26 cellular contexts compared by ENCODE assay signal in genomic region chr12:131437706-131438210, GRCh38.
"Had no signal": no experiment of that assay in that cellular context is flagged by ENCODE, and none has a peak within 500 bp of the region (broad histone marks: within the 10 kb centered on the region; RNA-seq: fewer than 3 reads in every experiment).

No MANE protein-coding gene starts in this region.

- H3K9me3 Mint-ChIP-seq: activated CD4-positive, alpha-beta memory T cell treated with anti-CD3 and anti-CD28 coated beads for 36 hours; activated CD4-positive, alpha-beta T cell treated with anti-CD3 and anti-CD28 coated beads, Interleukin-2, amount 10 ng/mL, durations not matched to agents 7 days and 5 days; activated naive CD4-positive, alpha-beta T cell treated with anti-CD3 and anti-CD28 coated beads, Interleukin-2, amount 10 ng/mL, durations not matched to agents 7 days and 5 days; activated naive CD8-positive, alpha-beta T cell treated with anti-CD3 and anti-CD28 coated beads for 36 hours; activated T-cell treated with anti-CD3 and anti-CD28 coated beads, Interleukin-2, amount 50 U/mL, for 72 hours; activated T-helper 2 cell treated with anti-CD3 and anti-CD28 coated beads, Interferon-gamma antibody, Interleukin-2, Interleukin-4, amounts not matched to agents 10 μg/mL and 5 μg/mL and 100 μg/mL, durations not matched to agents 14 hours and 24 hours and 36 hours; T-cell had no signal

- H3K36me3 ChIP-seq: brain microvascular endothelial cell, cardiac muscle cell had no signal

- H3K9ac ChIP-seq: KMS-11 had no signal

- H3K4me3 Mint-ChIP-seq: activated CD4-positive, alpha-beta memory T cell treated with anti-CD3 and anti-CD28 coated beads for 36 hours; activated CD4-positive, alpha-beta T cell treated with anti-CD3 and anti-CD28 coated beads, Interleukin-2, amount 10 ng/mL, durations not matched to agents 7 days and 5 days; activated naive CD4-positive, alpha-beta T cell treated with anti-CD3 and anti-CD28 coated beads, Interleukin-2, amount 10 ng/mL, durations not matched to agents 7 days and 5 days; activated naive CD8-positive, alpha-beta T cell treated with anti-CD3 and anti-CD28 coated beads for 36 hours; activated T-cell treated with anti-CD3 and anti-CD28 coated beads, Interleukin-2, amount 50 U/mL, for 72 hours; T-cell had no signal

- H3K27me3 Mint-ChIP-seq: activated CD4-positive, alpha-beta T cell treated with anti-CD3 and anti-CD28 coated beads, Interleukin-2, amount 10 ng/mL, durations not matched to agents 7 days and 5 days had no signal

- H3K4me3 ChIP-seq: cardiac muscle cell, SK-N-MC had no signal

- H3K27ac Mint-ChIP-seq: activated CD4-positive, alpha-beta memory T cell treated with anti-CD3 and anti-CD28 coated beads for 36 hours; activated CD4-positive, alpha-beta T cell treated with anti-CD3 and anti-CD28 coated beads, Interleukin-2, amount 10 ng/mL, durations not matched to agents 7 days and 5 days; activated naive CD4-positive, alpha-beta T cell treated with anti-CD3 and anti-CD28 coated beads, Interleukin-2, amount 10 ng/mL, durations not matched to agents 7 days and 5 days; activated naive CD8-positive, alpha-beta T cell treated with anti-CD3 and anti-CD28 coated beads for 36 hours; activated T-cell treated with anti-CD3 and anti-CD28 coated beads, Interleukin-2, amount 50 U/mL, for 72 hours; activated T-helper 2 cell treated with anti-CD3 and anti-CD28 coated beads, Interferon-gamma antibody, Interleukin-2, Interleukin-4, amounts not matched to agents 10 μg/mL and 5 μg/mL and 100 μg/mL, durations not matched to agents 14 hours and 24 hours and 36 hours; T-cell had no signal

- H3K36me3 Mint-ChIP-seq: activated CD4-positive, alpha-beta memory T cell treated with anti-CD3 and anti-CD28 coated beads for 36 hours; activated naive CD4-positive, alpha-beta T cell treated with anti-CD3 and anti-CD28 coated beads, Interleukin-2, amount 10 ng/mL, durations not matched to agents 7 days and 5 days; activated naive CD8-positive, alpha-beta T cell treated with anti-CD3 and anti-CD28 coated beads for 36 hours; T-cell had no signal

- H3K27ac ChIP-seq: brain microvascular endothelial cell, cardiac muscle cell, KMS-11, SK-N-MC, VCaP had no signal

- DNase-seq: activated CD4-positive, alpha-beta memory T cell treated with anti-CD3 and anti-CD28 coated beads for 36 hours; activated CD4-positive, alpha-beta T cell treated with anti-CD3 and anti-CD28 coated beads, Interleukin-2, amount 10 ng/mL, durations not matched to agents 7 days and 5 days; activated CD4-positive, CD25-positive, alpha-beta regulatory T cell; activated gamma-delta T cell treated with Interleukin-2 at 50 U/mL for 16 hours; activated naive CD4-positive, alpha-beta T cell treated with anti-CD3 and anti-CD28 coated beads, Interleukin-2, amount 10 ng/mL, durations not matched to agents 7 days and 5 days; activated naive CD8-positive, alpha-beta T cell treated with anti-CD3 and anti-CD28 coated beads for 36 hours; activated T-cell treated with anti-CD3 and anti-CD28 coated beads, Interleukin-2, amount 50 U/mL, for 72 hours; brain microvascular endothelial cell; NCI-H1092; NCI-H1417; NCI-H1930; NCI-H226; NCI-H82; OCI-M1; RPMI8226; T-helper 2 cell; T1000 had no signal

- H3K4me1 Mint-ChIP-seq: activated CD4-positive, alpha-beta T cell treated with anti-CD3 and anti-CD28 coated beads, Interleukin-2, amount 10 ng/mL, durations not matched to agents 7 days and 5 days; activated naive CD4-positive, alpha-beta T cell treated with anti-CD3 and anti-CD28 coated beads, Interleukin-2, amount 10 ng/mL, durations not matched to agents 7 days and 5 days; activated naive CD8-positive, alpha-beta T cell treated with anti-CD3 and anti-CD28 coated beads for 36 hours; T-cell had no signal

- H3K4me2 ChIP-seq: KMS-11 had no signal

- H3K27me3 ChIP-seq: brain microvascular endothelial cell had no signal

- FAIRE-seq: TTC549 had no signal

- ATAC-seq: activated T-cell treated with anti-CD3 and anti-CD28 coated beads, Interleukin-2, amount 50 U/mL, for 72 hours; Panc1; Right ventricle myocardium inferior; T-cell had no signal
